Comparison of ENCODE assay signal across 2 cellular contexts in genomic region chr22:41913842-41914534, GRCh38.
TF ChIP-seq lines count a peak whose summit lies in the region.

No MANE protein-coding gene starts in this region.

TF ChIP-seq in HepG2, 621 proteins besides CTCF, POLR2A, EP300 and RAD21:
- TF ChIP-seq ADNP (CRISPR knock-in tag; IDR thresholded peaks at IDR 0.05) (no peak), RNF219 (CRISPR knock-in tag; IDR thresholded peaks at IDR 0.05) (no peak), POLR2AphosphoS2 (IDR thresholded peaks at IDR 0.05; ENCODE audit: low read depth, low read length) (no peak), IKZF4 (CRISPR knock-in tag; IDR thresholded peaks at IDR 0.05; ENCODE audit: borderline replicate concordance, low read depth, not compliant biosample characterization) (no peak), ZNF740 (CRISPR knock-in tag; IDR thresholded peaks at IDR 0.05) (peak; percentile 56; the same call in 1 of the 2 replicates), ZNF800 (CRISPR knock-in tag; IDR thresholded peaks at IDR 0.05) (peak; percentile 96), ZBTB49 (CRISPR knock-in tag; IDR thresholded peaks at IDR 0.05; ENCODE audit: borderline replicate concordance) (no peak), HNRNPLL (IDR thresholded peaks at IDR 0.05; ENCODE audit: low read depth, low read length, poor library complexity, severe bottlenecking) (peak; percentile 80), BHLHE40 (IDR thresholded peaks at IDR 0.05; ENCODE audit: low read length) (0 out of 2 replicates have a peak, but pooled peaks have one; percentile 18), SIX1 (CRISPR knock-in tag; IDR thresholded peaks at IDR 0.05; ENCODE audit: borderline replicate concordance) (no peak), HIC2 (CRISPR knock-in tag; IDR thresholded peaks at IDR 0.05; ENCODE audit: low read depth) (no peak), U2AF1 (optimal IDR thresholded peaks at IDR 0.05; ENCODE audit: low read depth, low read length) (no peak), ZNF597 (CRISPR knock-in tag; IDR thresholded peaks at IDR 0.05) (no peak), XBP1 (CRISPR knock-in tag; IDR thresholded peaks at IDR 0.05) (no peak), SP1 (IDR thresholded peaks at IDR 0.05) (no peak), SP1 (CRISPR knock-in tag; IDR thresholded peaks at IDR 0.05) (no peak)

TF ChIP-seq in SK-N-SH, 30 proteins besides CTCF, POLR2A, EP300 and RAD21:
- no peak for TF ChIP-seq ZBTB33 (IDR thresholded peaks at IDR 0.05; ENCODE audit: borderline replicate concordance, low read depth)
- no peak for TF ChIP-seq FOXJ3 (CRISPR knock-in tag; IDR thresholded peaks at IDR 0.05)
- no peak for TF ChIP-seq JUND (IDR thresholded peaks at IDR 0.05)
- no peak for TF ChIP-seq MAX (IDR thresholded peaks at IDR 0.05; ENCODE audit: low read depth)
- no peak for TF ChIP-seq CHD2 (IDR thresholded peaks at IDR 0.05; ENCODE audit: low read length, partially characterized antibody)
- no peak for TF ChIP-seq GABPA (IDR thresholded peaks at IDR 0.05; ENCODE audit: low read depth)
TF ChIP-seq in SK-N-SH: peak in this region for 0.
